ENCODE assay signal across 35 cellular contexts in genomic region chr2:44314354-44314753, GRCh38. TPM values are rescaled to one million over a fixed set of nuclear protein-coding genes. Genes with fewer than 3 reads are reported as not detected.
"Had no signal": no experiment of that assay in that cellular context is flagged by ENCODE, and none has a peak within 500 bp of the region (broad histone marks: within the 10 kb centered on the region; RNA-seq: fewer than 3 reads in every experiment).

No MANE protein-coding gene starts in this region.

- H3K27me3 Mint-ChIP-seq: activated B cell treated with CpG ODN at 0.5 μM for 24 hours; activated CD4-positive, alpha-beta memory T cell treated with anti-CD3 and anti-CD28 coated beads for 36 hours had no signal

- H3K4me3 ChIP-seq: adrenal gland, Peyer's patch had no signal

- H3K4me3 Mint-ChIP-seq: activated B cell treated with CpG ODN at 0.5 μM for 24 hours; activated CD4-positive, alpha-beta memory T cell treated with anti-CD3 and anti-CD28 coated beads for 36 hours; activated naive CD4-positive, alpha-beta T cell treated with anti-CD3 and anti-CD28 coated beads for 36 hours; activated T-cell treated with anti-CD3 and anti-CD28 coated beads, Interleukin-2, amount 50 U/mL, for 4 hours; activated T-helper 1 cell treated with anti-CD3 and anti-CD28 coated beads, Interleukin-12 subunit alpha, Interleukin-12 subunit beta, Interleukin-2, Interleukin-4 antibody, amounts not matched to agents 30 ng/mL and 10 ng/mL and 1 ng/mL, durations not matched to agents 14 hours and 24 hours and 36 hours; brain; T-helper 1 cell treated with Interleukin-12 subunit alpha and Interleukin-12 subunit beta and Interleukin-4 antibody, amounts not matched to agents 30 μg/mL and 1 μg/mL, for 36 hours; T-helper 2 cell treated with Interferon-gamma antibody and Interleukin-4, amounts not matched to agents 5 μg/mL and 100 μg/mL, for 36 hours had no signal

- H3K27ac Mint-ChIP-seq: activated B cell treated with CpG ODN at 0.5 μM for 24 hours; activated CD4-positive, alpha-beta memory T cell treated with anti-CD3 and anti-CD28 coated beads for 36 hours; activated naive CD4-positive, alpha-beta T cell treated with anti-CD3 and anti-CD28 coated beads for 36 hours; activated naive CD4-positive, alpha-beta T cell treated with anti-CD3 and anti-CD28 coated beads, Interleukin-2, amount 50 U/mL, for 72 hours; activated T-helper 1 cell treated with anti-CD3 and anti-CD28 coated beads, Interleukin-12 subunit alpha, Interleukin-12 subunit beta, Interleukin-2, Interleukin-4 antibody, amounts not matched to agents 30 ng/mL and 10 ng/mL and 1 ng/mL, durations not matched to agents 14 hours and 24 hours and 36 hours; T-helper 1 cell treated with Interleukin-12 subunit alpha and Interleukin-12 subunit beta and Interleukin-4 antibody, amounts not matched to agents 30 μg/mL and 1 μg/mL, for 36 hours; T-helper 2 cell treated with Interferon-gamma antibody and Interleukin-4, amounts not matched to agents 5 μg/mL and 100 μg/mL, for 36 hours had no signal

- H3K4me1 ChIP-seq: adrenal gland, Peyer's patch had no signal

- DNase-seq: activated B cell treated with CpG ODN at 0.5 μM for 24 hours; activated CD4-positive, alpha-beta memory T cell treated with anti-CD3 and anti-CD28 coated beads for 36 hours; activated CD4-positive, alpha-beta T cell treated with anti-CD3 and anti-CD28 coated beads for 4 hours; activated CD4-positive, alpha-beta T cell treated with anti-CD3 and anti-CD28 coated beads, Interleukin-2, amount 50 U/mL, for 1 hour; activated CD4-positive, CD25-positive, alpha-beta regulatory T cell treated with anti-CD3 and anti-CD28 coated beads, Interleukin-2, amount 50 U/mL, for 72 hours; activated CD8-positive, alpha-beta memory T cell treated with anti-CD3 and anti-CD28 coated beads, Interleukin-2, amount 50 U/mL, for 4 hours; activated gamma-delta T cell treated with Interleukin-2 at 50 U/mL for 16 hours; activated naive CD4-positive, alpha-beta T cell treated with anti-CD3 and anti-CD28 coated beads for 36 hours; activated T-cell treated with anti-CD3 and anti-CD28 coated beads for 4 hours; activated T-cell treated with anti-CD3 and anti-CD28 coated beads, Interleukin-2, amount 50 U/mL, for 4 hours; adrenal gland; anterior cingulate cortex; caudate nucleus; cerebellar nuclear complex; Karpas-422; KBM-7; NCI-H1048; NCI-H1105 treated with DMSO at 0.1 percent for 48 hours; NCI-H1436; NCI-H1694; NCI-H2029; NCI-H345; NCI-H524 treated with DMSO at 0.1 percent for 48 hours; PC-3; Peyer's patch; SIG-M5 had no signal

- H3K4me1 Mint-ChIP-seq: activated B cell treated with CpG ODN at 0.5 μM for 24 hours had no signal

- ATAC-seq: activated naive CD4-positive, alpha-beta T cell treated with anti-CD3 and anti-CD28 coated beads, Interleukin-2, amount 50 U/mL, for 72 hours; activated T-cell treated with anti-CD3 and anti-CD28 coated beads, Interleukin-2, amount 50 U/mL, for 4 hours; PC-3; Right ventricle myocardium inferior had no signal

- H3K27ac ChIP-seq: adrenal gland, Peyer's patch, RWPE1 had no signal

- H3K27me3 ChIP-seq: adrenal gland, Peyer's patch had no signal

RNA-seq across cellular contexts. Expression of gene SLC3A1, which starts 39.1 kb away (rescaled TPM):
- total RNA-seq: activated naive CD4-positive, alpha-beta T cell treated with anti-CD3 and anti-CD28 coated beads for 36 hours; activated T-cell treated with anti-CD3 and anti-CD28 coated beads, Interleukin-2, amount 50 U/mL, for 4 hours; activated T-helper 1 cell treated with anti-CD3 and anti-CD28 coated beads, Interleukin-12 subunit alpha, Interleukin-12 subunit beta, Interleukin-2, Interleukin-4 antibody, amounts not matched to agents 30 ng/mL and 10 ng/mL and 1 ng/mL, durations not matched to agents 14 hours and 24 hours and 36 hours; bronchial epithelial cell; MCF 10A; Right ventricle myocardium inferior had no signal
